In genomic region chr5:151053796-151054490, GRCh38 we compare ENCODE assay signal across 24 cellular contexts. TPM values are rescaled to one million over a fixed set of nuclear protein-coding genes. Genes with fewer than 3 reads are reported as not detected.
DNase-seq lines count a peak whose midpoint lies in the region; ATAC-seq, FAIRE-seq and TF ChIP-seq lines count a peak whose summit lies in the region.
"Had no signal": no experiment of that assay in that cellular context is flagged by ENCODE, and none has a peak within 500 bp of the region (broad histone marks: within the 10 kb centered on the region; RNA-seq: fewer than 3 reads in every experiment).

No MANE protein-coding gene starts in this region.

- CTCF ChIA-PET in activated CD4-positive, alpha-beta T cell treated with anti-CD3 and anti-CD28 coated beads for 36 hours (lab: Charles Lee): interaction anchor here (1.5 to 8.3 kb wide), 2 partner anchors 60 to 111 kb away, joined by 5 to 234 read pairs; no protein-coding TSS in a partner anchor

- no peak overlapping the region for H3K4me3 ChIP-seq in small intestine (ENCODE audit: low read depth in 1 of 2, low read length in 2 of 2)
- H3K4me3 ChIP-seq: BLaER1, gastroesophageal sphincter, left ventricle myocardium inferior, pancreas had no signal

- H3K27me3 Mint-ChIP-seq in activated CD4-positive, alpha-beta T cell treated with anti-CD3 and anti-CD28 coated beads for 36 hours: no peaks in the 10 kb centered on the region
- H3K27me3 Mint-ChIP-seq in HFFc6 (ENCODE audit: insufficient read depth): no peaks in the 10 kb centered on the region; the same call in 1 of the 2 replicates
- no peaks in the 10 kb centered on the region for H3K27me3 Mint-ChIP-seq in natural killer cell (ENCODE audit: low read depth in 2 of 2)

- TF ChIP-seq CTCF in HFFc6 (IDR thresholded peaks at IDR 0.05) (no peak), natural killer cell (IDR thresholded peaks at IDR 0.05) (no peak)

- no peaks in the 10 kb centered on the region for H3K9me3 ChIP-seq in small intestine (ENCODE audit: control insufficient read depth, low read depth)
- H3K9me3 ChIP-seq: BLaER1, gastroesophageal sphincter, left ventricle myocardium inferior, pancreas had no signal

- peaks cover 7% of the 10 kb centered on the region for H3K4me1 Mint-ChIP-seq in activated CD4-positive, alpha-beta T cell treated with anti-CD3 and anti-CD28 coated beads for 36 hours
- H3K4me1 Mint-ChIP-seq in HFFc6 (ENCODE audit: low read depth) (peaks cover 33% of the 10 kb centered on the region), natural killer cell (peaks cover 13 to 17% of the 10 kb centered on the region in 2 donors)
- H3K4me1 Mint-ChIP-seq: WTC11 had no signal

- H3K27me3 ChIP-seq in small intestine (ENCODE audit: control insufficient read depth in 2 of 2, insufficient read depth in 2 of 2, low read length in 2 of 2): no peaks in the 10 kb centered on the region
- H3K27me3 ChIP-seq: BLaER1, brain microvascular endothelial cell, gastroesophageal sphincter, pancreas had no signal

- peaks cover 89% of the 10 kb centered on the region for H3K36me3 Mint-ChIP-seq in activated CD4-positive, alpha-beta T cell treated with anti-CD3 and anti-CD28 coated beads for 36 hours (ENCODE audit: low read depth)
- H3K36me3 Mint-ChIP-seq in HFFc6 (ENCODE audit: low read depth) (peaks cover 14% of the 10 kb centered on the region), natural killer cell (no peaks in the 10 kb centered on the region)

- POLR2A ChIA-PET in activated CD4-positive, alpha-beta T cell treated with anti-CD3 and anti-CD28 coated beads for 36 hours (lab: Charles Lee): no interaction called here

- peak overlapping the region; percentile 51 for H3K27ac Mint-ChIP-seq in activated CD4-positive, alpha-beta T cell treated with anti-CD3 and anti-CD28 coated beads for 36 hours
- peak overlapping the region; percentile 58; the same call in 1 of the 2 replicates for H3K27ac Mint-ChIP-seq in HFFc6
- H3K27ac Mint-ChIP-seq in natural killer cell: no peak overlapping the region
- H3K27ac Mint-ChIP-seq: T-helper 1 cell treated with Interleukin-12 subunit alpha and Interleukin-12 subunit beta and Interleukin-4 antibody, amounts not matched to agents 30 μg/mL and 1 μg/mL, for 36 hours; WTC11 had no signal

- H3K27ac ChIP-seq in small intestine (ENCODE audit: low read depth in 1 of 2, low read length in 1 of 2): peak overlapping the region; percentile 84 to 85
- H3K27ac ChIP-seq: 22Rv1, BLaER1, brain microvascular endothelial cell, gastroesophageal sphincter, left ventricle myocardium inferior, pancreas had no signal

- 95 to 98% (median 97%) methylated on average over 4 of the region's 4 CpGs for WGBS in small intestine, 3 donors

- H3K4me1 ChIP-seq in small intestine (ENCODE audit: control insufficient read depth in 2 of 2, insufficient read depth in 1 of 2, low read depth in 1 of 2, low read length in 1 of 2): peaks cover 0 to 8% of the 10 kb centered on the region in 2 donors

- peaks cover 8 to 46% of the 10 kb centered on the region in 2 donors for H3K36me3 ChIP-seq in small intestine (ENCODE audit: control insufficient read depth in 2 of 2, insufficient read depth in 2 of 2, low read length in 2 of 2)

- ATAC-seq in activated CD4-positive, alpha-beta T cell treated with anti-CD3 and anti-CD28 coated beads for 36 hours: no peak
- ATAC-seq in natural killer cell: no peak
- ATAC-seq: gastroesophageal sphincter, WTC11 had no signal

- DNase-seq in activated CD4-positive, alpha-beta T cell treated with anti-CD3 and anti-CD28 coated beads for 36 hours: no peak
- no peak for DNase-seq in activated CD4-positive, alpha-beta T cell treated with anti-CD3 and anti-CD28 coated beads for 48 hours
- DNase-seq in HFFc6 (no peak), cerebellum (ENCODE audit: low spot score) (peak; percentile 68), small intestine (no peak), NOMO-1 treated with dmso at 0.1 percent for 144 hours (lab: John Stamatoyannopoulos, UW; ENCODE audit: unreplicated experiment) (no peak), natural killer cell (no peak), NCI-H2107 treated with DMSO at 0.1 percent for 48 hours (lab: John Stamatoyannopoulos, UW; ENCODE audit: unreplicated experiment) (no peak)
- DNase-seq: activated naive CD4-positive, alpha-beta T cell treated with anti-CD3 and anti-CD28 coated beads, Interleukin-2, amount 50 U/mL, for 16 hours; brain microvascular endothelial cell; Kasumi-1; left ventricle myocardium inferior; NCI-H1092 treated with DMSO at 0.1 percent for 48 hours; NCI-H2107; NCI-H526; pancreas; SHP77 treated with DMSO at 0.1 percent for 48 hours; stimulated activated CD4-positive, alpha-beta T cell treated with anti-CD3 and anti-CD28 coated beads, Interleukin-2, amount 100 ng/mL, for 24 hours; substantia nigra had no signal

- intact Hi-C loops in activated CD4-positive, alpha-beta T cell treated with anti-CD3 and anti-CD28 coated beads for 36 hours (cut with DNase I, micrococcal nuclease): loop anchor here in 1 of 2 experiments (5.0 kb wide), 1 partner anchor 33 kb away; no protein-coding TSS in a partner anchor
- intact Hi-C loops in natural killer cell (cut with micrococcal nuclease): no loop called here

- no peaks in the 10 kb centered on the region for H3K9me3 Mint-ChIP-seq in activated CD4-positive, alpha-beta T cell treated with anti-CD3 and anti-CD28 coated beads for 36 hours (ENCODE audit: low read depth)
- H3K9me3 Mint-ChIP-seq in HFFc6 (no peaks in the 10 kb centered on the region), natural killer cell (no peaks in the 10 kb centered on the region)
- H3K9me3 Mint-ChIP-seq: T-helper 1 cell treated with Interleukin-12 subunit alpha and Interleukin-12 subunit beta and Interleukin-4 antibody, amounts not matched to agents 30 μg/mL and 1 μg/mL, for 36 hours; WTC11 had no signal

- no peak overlapping the region for H3K4me3 Mint-ChIP-seq in activated CD4-positive, alpha-beta T cell treated with anti-CD3 and anti-CD28 coated beads for 36 hours
- H3K4me3 Mint-ChIP-seq in HFFc6 (no peak overlapping the region), natural killer cell (no peak overlapping the region)
- H3K4me3 Mint-ChIP-seq: T-helper 1 cell treated with Interleukin-12 subunit alpha and Interleukin-12 subunit beta and Interleukin-4 antibody, amounts not matched to agents 30 μg/mL and 1 μg/mL, for 36 hours; WTC11 had no signal

- FAIRE-seq in small intestine (lab: Jason Lieb, UNC): no peak
- FAIRE-seq: pancreas had no signal

RNA-seq across cellular contexts. Expression of gene TNIP1, which starts 26.9 kb away (rescaled TPM):
- total RNA-seq in activated CD4-positive, alpha-beta T cell treated with anti-CD3 and anti-CD28 coated beads for 36 hours: 100 to 1,000 TPM; 351 to 408 TPM
- 100 to 1,000 TPM in 1 of 6 experiments, 10 to 100 TPM in 5; 81.5 to 105 (median 89.5) TPM for total RNA-seq in HFFc6 (2021; fragmentation: NEBNext Ultra II Directional; extraction: Animal tissue kit (Norgen Biotek cat#: 25700))
- 18.3 TPM for total RNA-seq in cerebellum
- polyA plus RNA-seq in small intestine: 100 to 1,000 TPM in 2 of 3 donors, 10 to 100 TPM in 1; 97.5 to 190 (median 164) TPM
- total RNA-seq in natural killer cell: 100 to 1,000 TPM; 140 to 180 (median 153) TPM

RNA-seq across cellular contexts. Expression of gene GPX3, which starts 33.6 kb away (rescaled TPM):
- total RNA-seq in activated CD4-positive, alpha-beta T cell treated with anti-CD3 and anti-CD28 coated beads for 36 hours: not detected
- 1 to 10 TPM in 1 of 6 experiments, under 1 TPM in 5; 0.66 to 1.2 (median 0.77) TPM for total RNA-seq in HFFc6 (2021; fragmentation: NEBNext Ultra II Directional; extraction: Animal tissue kit (Norgen Biotek cat#: 25700))
- total RNA-seq in cerebellum: 2.6 TPM
- 1,000 to 10,000 TPM in 1 of 3 donors, 100 to 1,000 TPM in 1, 10 to 100 TPM in 1; 19.9 to 1,014 (median 191) TPM for polyA plus RNA-seq in small intestine
- total RNA-seq in natural killer cell: 1 to 10 TPM in 1 of 3 donors, not detected in 2; 1.1 TPM

Comparison
In these comparisons a context has a peak if more than half of its experiments do, and no peak if none do; other contexts are left out.
1. H3K27ac Mint-ChIP-seq: peak in activated CD4-positive, alpha-beta T cell treated with anti-CD3 and anti-CD28 coated beads for 36 hours (single experiment) and HFFc6 (single experiment); none in natural killer cell (0 of 2).